ENCODE assay signal across 1 cellular context in genomic region chr5:140628711-140629110, GRCh38.
TF ChIP-seq lines count a peak whose summit lies in the region.

No MANE protein-coding gene starts in this region.

TF ChIP-seq in HCT116, 20 proteins besides CTCF, POLR2A, EP300 and RAD21:
- TF ChIP-seq ELF1 (IDR thresholded peaks at IDR 0.05; ENCODE audit: borderline replicate concordance, low read depth) (no peak), JUND (IDR thresholded peaks at IDR 0.05) (no peak), SIN3A (IDR thresholded peaks at IDR 0.05; ENCODE audit: low read depth) (no peak), SP1 (IDR thresholded peaks at IDR 0.05; ENCODE audit: low read depth) (no peak), SRF (IDR thresholded peaks at IDR 0.05; ENCODE audit: low read depth) (no peak), YY1 (IDR thresholded peaks at IDR 0.05; ENCODE audit: extremely low read depth, insufficient replicate concordance, low read depth, low read length) (no peak)
